ENCODE assay signal across 1 cellular context in genomic region chr22:19218541-19219233, GRCh38.
TF ChIP-seq lines count a peak whose summit lies in the region.

No MANE protein-coding gene starts in this region.

TF ChIP-seq in K562, 482 proteins besides CTCF, POLR2A, EP300 and RAD21 (continued from another document and continues in another):
- TF ChIP-seq ZNF407 (IDR thresholded peaks at IDR 0.05; ENCODE audit: low read depth) (no peak), CBX1 (IDR thresholded peaks at IDR 0.05; ENCODE audit: low read depth) (no peak), PATZ1 (CRISPR knock-in tag; IDR thresholded peaks at IDR 0.05; ENCODE audit: borderline replicate concordance) (0 out of 2 replicates have a peak, but pooled peaks have one; percentile 30), MAZ (CRISPR knock-in tag; conservative IDR thresholded peaks at IDR 0.05 in 1 of 2, IDR thresholded peaks at IDR 0.05 in 1 of 2) (no peak), ZBTB11 (CRISPR knock-in tag; IDR thresholded peaks at IDR 0.05) (no peak), LCOR (CRISPR knock-in tag; IDR thresholded peaks at IDR 0.05) (no peak), CEBPB (tag; IDR thresholded peaks at IDR 0.05) (no peak), NEUROD1 (IDR thresholded peaks at IDR 0.05; ENCODE audit: borderline replicate concordance, low read depth, low read length, partially characterized antibody) (no peak), ZNF282 (CRISPR knock-in tag; IDR thresholded peaks at IDR 0.05) (no peak), MGA (IDR thresholded peaks at IDR 0.05) (peak; percentile 16), ZBTB26 (CRISPR knock-in tag; IDR thresholded peaks at IDR 0.05) (no peak), UBTF (IDR thresholded peaks at IDR 0.05; ENCODE audit: borderline replicate concordance in 1 of 2, low read depth in 2 of 2, low read length in 2 of 2) (0 out of 4 replicates have a peak, but pooled peaks of 1 of the 2 experiments have one; percentile 5), FOXA3 (CRISPR knock-in tag; conservative IDR thresholded peaks at IDR 0.05 in 1 of 2, IDR thresholded peaks at IDR 0.05 in 1 of 2) (peak in 1 of 2 experiments; percentile 83; a peak in 1 of 4 replicates), CHCHD3 (CRISPR knock-in tag; IDR thresholded peaks at IDR 0.05) (no peak), PHB2 (IDR thresholded peaks at IDR 0.05; ENCODE audit: low read depth) (no peak), POLR2B (IDR thresholded peaks at IDR 0.05; ENCODE audit: low read depth, partially characterized antibody) (no peak), GATAD2A (IDR thresholded peaks at IDR 0.05) (no peak), ZNF239 (CRISPR knock-in tag; IDR thresholded peaks at IDR 0.05) (no peak), PRMT5 (CRISPR knock-in tag; IDR thresholded peaks at IDR 0.05) (0 out of 2 replicates have a peak, but pooled peaks have one; percentile 73), TEAD4 (IDR thresholded peaks at IDR 0.05; ENCODE audit: low read length) (no peak), TEAD4 (CRISPR knock-in tag; IDR thresholded peaks at IDR 0.05; ENCODE audit: borderline replicate concordance) (peak; percentile 88; the same call in 1 of the 2 replicates)
